Comparison of ENCODE assay signal across 10 cellular contexts in the genomic region with DNA sequence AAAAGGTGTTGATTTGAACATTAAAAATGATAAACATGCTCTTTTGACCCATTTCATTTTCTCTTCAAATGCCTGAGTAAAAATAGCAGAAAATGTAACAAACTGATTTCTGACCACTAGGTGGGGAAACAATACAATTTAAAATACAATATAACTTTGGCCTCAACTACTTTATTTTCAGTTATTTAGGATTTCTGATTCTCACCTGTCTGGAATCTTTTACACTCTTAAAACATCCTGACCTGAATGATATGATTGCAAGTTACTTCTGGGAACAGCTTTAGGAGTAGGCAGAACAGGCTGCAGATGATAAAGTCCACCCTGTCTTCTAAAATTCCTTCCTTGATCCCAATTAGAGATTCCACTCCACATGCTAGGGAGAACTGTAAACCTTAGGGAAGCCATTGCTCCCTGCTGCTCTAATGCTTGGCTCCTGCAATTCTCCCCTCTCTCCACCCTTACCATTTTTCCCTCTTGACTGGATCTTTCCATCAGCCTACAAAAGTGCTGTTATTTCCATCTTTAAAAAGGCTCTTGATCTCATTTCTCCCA.
DNase-seq lines count a peak whose midpoint lies in the region; ATAC-seq and TF ChIP-seq lines count a peak whose summit lies in the region.
"Had no signal": no experiment of that assay in that cellular context is flagged by ENCODE, and none has a peak within 500 bp of the region (broad histone marks: within the 10 kb centered on the region; RNA-seq: fewer than 3 reads in every experiment).

No MANE protein-coding gene starts in this region.

- H3K4me3 Mint-ChIP-seq in activated CD4-positive, alpha-beta T cell treated with anti-CD3 and anti-CD28 coated beads, Interleukin-2, amount 10 ng/mL, durations not matched to agents 24 days and 14 days: no peak overlapping the region
- H3K4me3 Mint-ChIP-seq in effector memory CD8-positive, alpha-beta T cell: no peak overlapping the region

- H3K36me3 Mint-ChIP-seq in activated CD4-positive, alpha-beta T cell treated with anti-CD3 and anti-CD28 coated beads, Interleukin-2, amount 10 ng/mL, durations not matched to agents 24 days and 14 days (ENCODE audit: low read depth): peaks cover 43% of the 10 kb centered on the region
- peaks cover 40% of the 10 kb centered on the region for H3K36me3 Mint-ChIP-seq in effector memory CD8-positive, alpha-beta T cell (ENCODE audit: insufficient read depth)
- H3K36me3 Mint-ChIP-seq: IgD-negative memory B cell had no signal

- no peak for TF ChIP-seq POLR2A in spleen (IDR thresholded peaks at IDR 0.05)

- H3K36me3 ChIP-seq in PC-3 (ENCODE audit: low read depth, low read length): no peaks in the 10 kb centered on the region
- peaks cover 0 to 81% (median 7%) of the 10 kb centered on the region in 6 donors for H3K36me3 ChIP-seq in spleen

- H3K9me3 ChIP-seq in PC-3 (ENCODE audit: low read length) (no peaks in the 10 kb centered on the region), spleen (no peaks in the 10 kb centered on the region)

- CTCF ChIA-PET in PC-3 (lab: Charles Lee): no interaction called here

- H3K4me2 ChIP-seq in PC-3 (ENCODE audit: low read length): peak overlapping the region; percentile 51; the same call in 1 of the 2 replicates

- POLR2A ChIA-PET in PC-3 (lab: Charles Lee; ENCODE audit: unreplicated experiment): no interaction called here

- no peaks in the 10 kb centered on the region for H3F3A ChIP-seq in PC-3 (ENCODE audit: low read length, unreplicated experiment)

- BruUV-seq in PC-3 (replicated peaks; lab: Mats Ljungman, UMichigan): no TSS peak

- H3K9me2 ChIP-seq in PC-3 (replicated peaks; ENCODE audit: low read length): no peaks in the 10 kb centered on the region

- DNase-seq in activated CD4-positive, alpha-beta T cell treated with anti-CD3 and anti-CD28 coated beads, Interleukin-2, amount 10 ng/mL, durations not matched to agents 24 days and 14 days: no peak
- no peak for DNase-seq in activated CD4-positive, alpha-beta T cell treated with anti-CD3 and anti-CD28 coated beads for 1 hour
- peak; percentile 74 for DNase-seq in PC-3
- no peak for DNase-seq in effector memory CD8-positive, alpha-beta T cell
- DNase-seq in spleen: no peak
- no peak for DNase-seq in NCI-H2029 treated with DMSO at 0.1 percent for 48 hours (lab: John Stamatoyannopoulos, UW)
- no peak for DNase-seq in GM19238 (ENCODE audit: insufficient read length, low spot score)

- H3K27ac Mint-ChIP-seq in activated CD4-positive, alpha-beta T cell treated with anti-CD3 and anti-CD28 coated beads, Interleukin-2, amount 10 ng/mL, durations not matched to agents 24 days and 14 days: peak overlapping the region; percentile 68
- peak overlapping the region; percentile 81 to 89 for H3K27ac Mint-ChIP-seq in effector memory CD8-positive, alpha-beta T cell

- H3K79me2 ChIP-seq in PC-3 (ENCODE audit: low read length): no peaks in the 10 kb centered on the region

- H3K4me1 ChIP-seq in PC-3 (ENCODE audit: insufficient read depth, low read length) (peaks cover 7% of the 10 kb centered on the region), spleen (peaks cover 3 to 77% (median 36%) of the 10 kb centered on the region in 6 donors)

- TF ChIP-seq CTCF in PC-3 (conservative IDR thresholded peaks at IDR 0.05; ENCODE audit: low read depth, low read length) (peak; percentile 79), spleen (IDR thresholded peaks at IDR 0.05 in 8 of 11, conservative IDR thresholded peaks at IDR 0.05 in 3 of 11) (peak in 10 of 11 experiments; percentile 12 to 57 (median 40))

- H3K4me3 ChIP-seq in PC-3 (ENCODE audit: low read length): no peak overlapping the region
- H3K4me3 ChIP-seq in spleen: no peak overlapping the region
- H3K4me3 ChIP-seq: coronary artery had no signal

- no peak overlapping the region for H3K9ac ChIP-seq in PC-3 (ENCODE audit: low read length)

- H3K4me1 Mint-ChIP-seq in activated CD4-positive, alpha-beta T cell treated with anti-CD3 and anti-CD28 coated beads, Interleukin-2, amount 10 ng/mL, durations not matched to agents 24 days and 14 days: peaks cover 43% of the 10 kb centered on the region
- peaks cover 28 to 62% of the 10 kb centered on the region in 2 donors for H3K4me1 Mint-ChIP-seq in effector memory CD8-positive, alpha-beta T cell (ENCODE audit: low read depth in 2 of 2)

- H3K27me3 ChIP-seq in PC-3 (ENCODE audit: low read length) (no peaks in the 10 kb centered on the region), spleen (replicated peaks in 1 of 7) (no peaks in the 10 kb centered on the region)

- H4K20me1 ChIP-seq in PC-3 (ENCODE audit: low read length): no peaks in the 10 kb centered on the region

- H3K9me3 Mint-ChIP-seq in activated CD4-positive, alpha-beta T cell treated with anti-CD3 and anti-CD28 coated beads, Interleukin-2, amount 10 ng/mL, durations not matched to agents 24 days and 14 days: no peaks in the 10 kb centered on the region
- H3K9me3 Mint-ChIP-seq in effector memory CD8-positive, alpha-beta T cell: no peaks in the 10 kb centered on the region
- H3K9me3 Mint-ChIP-seq: IgD-negative memory B cell had no signal

- H3K27ac ChIP-seq in PC-3 (ENCODE audit: low read length) (peak overlapping the region; percentile 47; the same call in 1 of the 2 replicates), spleen (peak overlapping the region in 3 of 8 donors; percentile 42 to 68 (median 52))
- H3K27ac ChIP-seq: coronary artery had no signal

- H3K27me3 Mint-ChIP-seq in activated CD4-positive, alpha-beta T cell treated with anti-CD3 and anti-CD28 coated beads, Interleukin-2, amount 10 ng/mL, durations not matched to agents 24 days and 14 days: no peaks in the 10 kb centered on the region
- H3K27me3 Mint-ChIP-seq in effector memory CD8-positive, alpha-beta T cell: no peaks in the 10 kb centered on the region
- H3K27me3 Mint-ChIP-seq: IgD-negative memory B cell had no signal

- ATAC-seq in PC-3 (peak; percentile 69), GM18502 (IDR thresholded peaks at IDR 0.05; ENCODE audit: poor library complexity, unreplicated experiment) (no peak)
- ATAC-seq in effector memory CD8-positive, alpha-beta T cell (replicated peaks): peak; percentile 49

- intact Hi-C loops in activated CD4-positive, alpha-beta T cell treated with anti-CD3 and anti-CD28 coated beads, Interleukin-2, amount 10 ng/mL, durations not matched to agents 24 days and 14 days (cut with micrococcal nuclease): loop anchor here (1.0 to 2.0 kb wide), 4 partner anchors 16 to 134 kb away; no protein-coding TSS in a partner anchor
- intact Hi-C loops in PC-3 (cut with micrococcal nuclease) (loop anchor here (1.0 to 5.0 kb wide), 6 partner anchors 42 to 155 kb away; partner anchors contain the start of gene FYB1), spleen (cut with DNase I; ENCODE audit: low total_unique reads) (loop anchor here (10.0 kb wide), 1 partner anchor 136 kb away; no protein-coding TSS in a partner anchor)

- 0 out of 2 replicates have a peak overlapping the region, but pooled peaks have one; percentile 33 for H2AFZ ChIP-seq in PC-3 (ENCODE audit: low read length)
